In genomic region chr12:57222286-57223190, GRCh38 we compare ENCODE assay signal across 1 cellular context.
A peak's percentile ranks its signal among the peaks of the same experiment; 100 is the strongest.
TF ChIP-seq lines count a peak whose summit lies in the region.

No MANE protein-coding gene starts in this region.

TF ChIP-seq in HepG2, 621 proteins besides CTCF, POLR2A, EP300 and RAD21:
- TF ChIP-seq FOXA1 (IDR thresholded peaks at IDR 0.05) (no peak), FOXA1 (CRISPR knock-in tag; IDR thresholded peaks at IDR 0.05) (peak; percentile 76), PITX1 (CRISPR knock-in tag; IDR thresholded peaks at IDR 0.05) (no peak), ZNF569 (CRISPR knock-in tag; IDR thresholded peaks at IDR 0.05; ENCODE audit: borderline replicate concordance) (no peak), ZSCAN21 (CRISPR knock-in tag; IDR thresholded peaks at IDR 0.05; ENCODE audit: borderline replicate concordance) (no peak), AFF4 (CRISPR knock-in tag; IDR thresholded peaks at IDR 0.05) (no peak), ZNF768 (CRISPR knock-in tag; IDR thresholded peaks at IDR 0.05) (0 out of 2 replicates have a peak, but pooled peaks have one; percentile 14), HDAC2 (CRISPR knock-in tag; IDR thresholded peaks at IDR 0.05) (no peak), PATZ1 (CRISPR knock-in tag; IDR thresholded peaks at IDR 0.05) (peak; percentile 21; the same call in 1 of the 2 replicates), CREB1 (IDR thresholded peaks at IDR 0.05) (0 out of 2 replicates have a peak, but pooled peaks have one; percentile 1), CREB1 (CRISPR knock-in tag; IDR thresholded peaks at IDR 0.05) (no peak), FOXA3 (CRISPR knock-in tag; IDR thresholded peaks at IDR 0.05) (peak; percentile 62; the same call in 1 of the 2 replicates), ZNF780A (CRISPR knock-in tag; IDR thresholded peaks at IDR 0.05) (no peak), PAWR (CRISPR knock-in tag; IDR thresholded peaks at IDR 0.05; ENCODE audit: borderline replicate concordance) (no peak)
